Comparison of ENCODE assay signal across 19 cellular contexts in the genomic region with DNA sequence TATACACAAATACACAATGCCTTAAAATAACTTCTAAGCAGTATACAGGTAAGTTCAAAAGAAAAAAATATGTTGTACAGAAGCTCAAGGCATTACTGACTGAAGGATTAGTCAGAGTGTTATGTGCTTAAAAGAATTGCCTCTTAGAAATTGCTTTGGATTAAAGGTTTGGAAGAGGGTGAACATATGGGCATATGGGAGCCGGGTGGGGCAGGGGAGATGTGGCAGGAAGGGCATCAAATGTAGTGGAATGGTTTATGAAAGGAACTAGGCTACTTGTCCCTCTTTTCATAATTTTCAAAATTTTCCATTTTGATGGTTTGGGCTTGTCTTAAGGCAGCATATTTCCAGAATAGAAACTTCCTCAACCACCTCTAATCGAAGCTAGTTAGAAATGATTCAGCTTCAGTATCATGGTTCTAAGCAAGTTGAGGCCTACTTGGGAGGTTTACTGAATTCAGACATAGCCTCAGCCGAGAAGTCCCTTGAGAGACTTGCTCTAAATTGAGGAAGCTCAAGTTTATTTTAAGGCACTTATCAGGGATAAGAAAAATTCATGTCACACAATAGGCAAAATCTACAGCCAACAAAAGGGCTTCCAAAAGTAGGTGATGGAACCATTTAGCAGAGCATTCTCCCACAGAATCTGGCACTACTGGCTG.
"Had no signal": no experiment of that assay in that cellular context is flagged by ENCODE, and none has a peak within 500 bp of the region (broad histone marks: within the 10 kb centered on the region; RNA-seq: fewer than 3 reads in every experiment).

No MANE protein-coding gene starts in this region.

- H3K4me1 Mint-ChIP-seq: activated naive CD4-positive, alpha-beta T cell treated with anti-CD3 and anti-CD28 coated beads, Interleukin-2, amount 10 ng/mL, durations not matched to agents 7 days and 5 days; activated naive CD8-positive, alpha-beta T cell treated with anti-CD3 and anti-CD28 coated beads, Interleukin-2, amount 50 U/mL, for 24 hours; activated T-helper 17 cell treated with anti-CD3 and anti-CD28 coated beads, Interleukin-2, amount 50 U/mL, for 72 hours; central memory CD8-positive, alpha-beta T cell; neural crest cell; stimulated activated naive CD8-positive, alpha-beta T cell treated with anti-CD3 and anti-CD28 coated beads, Interleukin-15, amount 100 ng/mL, for 72 hours had no signal

- H3K4me3 Mint-ChIP-seq: activated CD8-positive, alpha-beta T cell treated with anti-CD3 and anti-CD28 coated beads for 36 hours; activated naive CD4-positive, alpha-beta T cell treated with anti-CD3 and anti-CD28 coated beads, Interleukin-2, amount 10 ng/mL, durations not matched to agents 7 days and 5 days; activated naive CD8-positive, alpha-beta T cell treated with anti-CD3 and anti-CD28 coated beads, Interleukin-2, amount 50 U/mL, for 24 hours; activated T-helper 17 cell treated with anti-CD3 and anti-CD28 coated beads, Interleukin-2, amount 50 U/mL, for 72 hours; central memory CD8-positive, alpha-beta T cell; neural crest cell; stimulated activated naive CD8-positive, alpha-beta T cell treated with anti-CD3 and anti-CD28 coated beads, Interleukin-15, amount 100 ng/mL, for 72 hours; WTC11 had no signal

- H3K4me3 ChIP-seq: coronary artery, right atrium auricular region, suprapubic skin, transverse colon, uterus had no signal

- DNase-seq: activated CD4-positive, alpha-beta T cell treated with anti-CD3 and anti-CD28 coated beads for 48 hours; activated CD8-positive, alpha-beta T cell treated with anti-CD3 and anti-CD28 coated beads for 36 hours; activated naive CD4-positive, alpha-beta T cell treated with anti-CD3 and anti-CD28 coated beads, Interleukin-2, amount 10 ng/mL, durations not matched to agents 7 days and 5 days; activated naive CD8-positive, alpha-beta T cell treated with anti-CD3 and anti-CD28 coated beads, Interleukin-2, amount 50 U/mL, for 24 hours; activated T-cell treated with anti-CD3 and anti-CD28 coated beads, Interleukin-2, amount 50 U/mL, for 1 hour; anterior cingulate cortex; stimulated activated CD4-positive, alpha-beta T cell treated with anti-CD3 and anti-CD28 coated beads, Interleukin-2, amount 100 ng/mL, for 24 hours; stimulated activated naive CD8-positive, alpha-beta T cell treated with anti-CD3 and anti-CD28 coated beads, Interleukin-15, amount 100 ng/mL, for 72 hours; T1000; transverse colon; uterus had no signal

- ATAC-seq: activated CD8-positive, alpha-beta T cell treated with anti-CD3 and anti-CD28 coated beads for 36 hours; activated naive CD8-positive, alpha-beta T cell treated with anti-CD3 and anti-CD28 coated beads, Interleukin-2, amount 50 U/mL, for 24 hours; activated T-helper 17 cell treated with anti-CD3 and anti-CD28 coated beads, Interleukin-2, amount 50 U/mL, for 72 hours; stimulated activated naive CD8-positive, alpha-beta T cell treated with anti-CD3 and anti-CD28 coated beads, Interleukin-15, amount 100 ng/mL, for 72 hours; WTC11 had no signal

- H3K27me3 ChIP-seq: right atrium auricular region, transverse colon, uterus had no signal

- H3K27ac Mint-ChIP-seq: activated CD8-positive, alpha-beta T cell treated with anti-CD3 and anti-CD28 coated beads for 36 hours; activated naive CD4-positive, alpha-beta T cell treated with anti-CD3 and anti-CD28 coated beads, Interleukin-2, amount 10 ng/mL, durations not matched to agents 7 days and 5 days; activated naive CD8-positive, alpha-beta T cell treated with anti-CD3 and anti-CD28 coated beads, Interleukin-2, amount 50 U/mL, for 24 hours; activated T-helper 17 cell treated with anti-CD3 and anti-CD28 coated beads, Interleukin-2, amount 50 U/mL, for 72 hours; progenitor cell of endocrine pancreas; stimulated activated naive CD8-positive, alpha-beta T cell treated with anti-CD3 and anti-CD28 coated beads, Interleukin-15, amount 100 ng/mL, for 72 hours; WTC11 had no signal

- H3K4me1 ChIP-seq: suprapubic skin, transverse colon, uterus had no signal

- H3K27ac ChIP-seq: coronary artery, right atrium auricular region, suprapubic skin, transverse colon, uterus had no signal

- H3K36me3 Mint-ChIP-seq: activated naive CD4-positive, alpha-beta T cell treated with anti-CD3 and anti-CD28 coated beads, Interleukin-2, amount 10 ng/mL, durations not matched to agents 7 days and 5 days; WTC11 had no signal

- H3K36me3 ChIP-seq: right atrium auricular region, suprapubic skin, transverse colon, uterus had no signal

- H3K27me3 Mint-ChIP-seq: activated CD8-positive, alpha-beta T cell treated with anti-CD3 and anti-CD28 coated beads for 36 hours; activated naive CD8-positive, alpha-beta T cell treated with anti-CD3 and anti-CD28 coated beads, Interleukin-2, amount 50 U/mL, for 24 hours; activated T-helper 17 cell treated with anti-CD3 and anti-CD28 coated beads, Interleukin-2, amount 50 U/mL, for 72 hours; central memory CD8-positive, alpha-beta T cell had no signal

- H3K9me3 ChIP-seq: right atrium auricular region, suprapubic skin, transverse colon, uterus had no signal

- H3K9me3 Mint-ChIP-seq: activated CD8-positive, alpha-beta T cell treated with anti-CD3 and anti-CD28 coated beads for 36 hours; activated naive CD4-positive, alpha-beta T cell treated with anti-CD3 and anti-CD28 coated beads, Interleukin-2, amount 10 ng/mL, durations not matched to agents 7 days and 5 days; activated naive CD8-positive, alpha-beta T cell treated with anti-CD3 and anti-CD28 coated beads, Interleukin-2, amount 50 U/mL, for 24 hours; activated T-helper 17 cell treated with anti-CD3 and anti-CD28 coated beads, Interleukin-2, amount 50 U/mL, for 72 hours; central memory CD8-positive, alpha-beta T cell; neural crest cell; stimulated activated naive CD8-positive, alpha-beta T cell treated with anti-CD3 and anti-CD28 coated beads, Interleukin-15, amount 100 ng/mL, for 72 hours; WTC11 had no signal
